ENCODE assay signal across 1 cellular context in genomic region chr13:113756441-113757097, GRCh38.
TF ChIP-seq lines count a peak whose summit lies in the region.

No MANE protein-coding gene starts in this region.

TF ChIP-seq in H1, 55 proteins besides CTCF, POLR2A, EP300 and RAD21 (continued from another document):
- TF ChIP-seq BRCA1 (IDR thresholded peaks at IDR 0.05; ENCODE audit: low read depth, low read length) (no peak), CEBPB (IDR thresholded peaks at IDR 0.05; ENCODE audit: low read depth, low read length) (no peak), CBX8 (IDR thresholded peaks at IDR 0.05; ENCODE audit: borderline replicate concordance, low read depth, low read length) (no peak), SP1 (IDR thresholded peaks at IDR 0.05; ENCODE audit: low read depth, low read length) (no peak), GTF2F1 (IDR thresholded peaks at IDR 0.05; ENCODE audit: borderline replicate concordance, low read depth, low read length) (no peak), SAP30 (IDR thresholded peaks at IDR 0.05; ENCODE audit: insufficient read depth, insufficient replicate concordance, low read length) (no peak)
TF ChIP-seq in H1: peak in this region for 0.
